ENCODE assay signal across 24 cellular contexts in genomic region chr15:40265875-40266274, GRCh38. TPM values are rescaled to one million over a fixed set of nuclear protein-coding genes. Genes with fewer than 3 reads are reported as not detected.
"Had no signal": no experiment of that assay in that cellular context is flagged by ENCODE, and none has a peak within 500 bp of the region (broad histone marks: within the 10 kb centered on the region; RNA-seq: fewer than 3 reads in every experiment).

No MANE protein-coding gene starts in this region.

- ATAC-seq: activated CD8-positive, alpha-beta memory T cell treated with anti-CD3 and anti-CD28 coated beads, Interleukin-2, amount 10 ng/mL, durations not matched to agents 7 days and 5 days; WTC11 had no signal

- H3K36me3 Mint-ChIP-seq: activated CD8-positive, alpha-beta memory T cell treated with anti-CD3 and anti-CD28 coated beads, Interleukin-2, amount 10 ng/mL, durations not matched to agents 7 days and 5 days; activated naive CD4-positive, alpha-beta T cell treated with anti-CD3 and anti-CD28 coated beads, Interleukin-2, amount 50 U/mL, for 24 hours; brain; WTC11 had no signal

- H3K9me3 Mint-ChIP-seq: activated naive CD4-positive, alpha-beta T cell treated with anti-CD3 and anti-CD28 coated beads, Interleukin-2, amount 50 U/mL, for 24 hours; activated T-cell treated with anti-CD3 and anti-CD28 coated beads, Interleukin-2, amount 50 U/mL, for 24 hours; activated T-helper 1 cell treated with anti-CD3 and anti-CD28 coated beads, Interleukin-12 subunit alpha, Interleukin-12 subunit beta, Interleukin-2, Interleukin-4 antibody, amounts not matched to agents 30 ng/mL and 10 ng/mL and 1 ng/mL, durations not matched to agents 14 hours and 24 hours and 36 hours; T-helper 1 cell treated with Interleukin-12 subunit alpha and Interleukin-12 subunit beta and Interleukin-4 antibody, amounts not matched to agents 30 μg/mL and 1 μg/mL, for 36 hours; WTC11 had no signal

- H3K4me1 Mint-ChIP-seq: activated CD8-positive, alpha-beta memory T cell treated with anti-CD3 and anti-CD28 coated beads, Interleukin-2, amount 10 ng/mL, durations not matched to agents 7 days and 5 days; activated naive CD4-positive, alpha-beta T cell treated with anti-CD3 and anti-CD28 coated beads, Interleukin-2, amount 50 U/mL, for 24 hours had no signal

- H3K27me3 Mint-ChIP-seq: activated naive CD4-positive, alpha-beta T cell treated with anti-CD3 and anti-CD28 coated beads, Interleukin-2, amount 50 U/mL, for 24 hours; activated T-cell treated with anti-CD3 and anti-CD28 coated beads, Interleukin-2, amount 50 U/mL, for 24 hours had no signal

- DNase-seq: activated CD4-positive, alpha-beta T cell treated with anti-CD3 and anti-CD28 coated beads for 48 hours; activated CD4-positive, alpha-beta T cell treated with anti-CD3 and anti-CD28 coated beads, Interleukin-2, amount 50 U/mL, for 4 hours; activated CD4-positive, CD25-positive, alpha-beta regulatory T cell treated with anti-CD3 and anti-CD28 coated beads, Interleukin-2, amount 50 U/mL, for 72 hours; activated CD8-positive, alpha-beta memory T cell treated with anti-CD3 and anti-CD28 coated beads, Interleukin-2, amount 10 ng/mL, durations not matched to agents 7 days and 5 days; activated effector memory CD4-positive, alpha-beta T cell treated with Interleukin-2 at 50 U/mL for 16 hours; activated naive CD4-positive, alpha-beta T cell; activated T-cell treated with anti-CD3 and anti-CD28 coated beads, Interleukin-2, amount 50 U/mL, for 24 hours; amygdala; Karpas-422; MM.1S; NCI-H1105; NCI-H1436; NCI-H1694 treated with DMSO at 0.1 percent for 48 hours; NCI-H2029 treated with DMSO at 0.1 percent for 48 hours; NCI-H510A treated with DMSO at 0.1 percent for 48 hours; RPMI8226; SHP77 treated with DMSO at 0.1 percent for 48 hours had no signal

- H3K27ac Mint-ChIP-seq: activated CD8-positive, alpha-beta memory T cell treated with anti-CD3 and anti-CD28 coated beads, Interleukin-2, amount 10 ng/mL, durations not matched to agents 7 days and 5 days; activated naive CD4-positive, alpha-beta T cell treated with anti-CD3 and anti-CD28 coated beads, Interleukin-2, amount 50 U/mL, for 24 hours; activated T-cell treated with anti-CD3 and anti-CD28 coated beads, Interleukin-2, amount 50 U/mL, for 24 hours; activated T-helper 1 cell treated with anti-CD3 and anti-CD28 coated beads, Interleukin-12 subunit alpha, Interleukin-12 subunit beta, Interleukin-2, Interleukin-4 antibody, amounts not matched to agents 30 ng/mL and 10 ng/mL and 1 ng/mL, durations not matched to agents 14 hours and 24 hours and 36 hours; T-helper 1 cell treated with Interleukin-12 subunit alpha and Interleukin-12 subunit beta and Interleukin-4 antibody, amounts not matched to agents 30 μg/mL and 1 μg/mL, for 36 hours; WTC11 had no signal

- H3K4me3 Mint-ChIP-seq: activated CD8-positive, alpha-beta memory T cell treated with anti-CD3 and anti-CD28 coated beads, Interleukin-2, amount 10 ng/mL, durations not matched to agents 7 days and 5 days; activated naive CD4-positive, alpha-beta T cell treated with anti-CD3 and anti-CD28 coated beads, Interleukin-2, amount 50 U/mL, for 24 hours; activated T-cell treated with anti-CD3 and anti-CD28 coated beads, Interleukin-2, amount 50 U/mL, for 24 hours; activated T-helper 1 cell treated with anti-CD3 and anti-CD28 coated beads, Interleukin-12 subunit alpha, Interleukin-12 subunit beta, Interleukin-2, Interleukin-4 antibody, amounts not matched to agents 30 ng/mL and 10 ng/mL and 1 ng/mL, durations not matched to agents 14 hours and 24 hours and 36 hours; brain; T-helper 1 cell treated with Interleukin-12 subunit alpha and Interleukin-12 subunit beta and Interleukin-4 antibody, amounts not matched to agents 30 μg/mL and 1 μg/mL, for 36 hours; WTC11 had no signal

RNA-seq across cellular contexts. Expression of gene ANKRD63, which starts 17.0 kb away (rescaled TPM):
- total RNA-seq: activated CD8-positive, alpha-beta memory T cell treated with anti-CD3 and anti-CD28 coated beads, Interleukin-2, amount 10 ng/mL, durations not matched to agents 7 days and 5 days; activated T-helper 1 cell treated with anti-CD3 and anti-CD28 coated beads, Interleukin-12 subunit alpha, Interleukin-12 subunit beta, Interleukin-2, Interleukin-4 antibody, amounts not matched to agents 30 ng/mL and 10 ng/mL and 1 ng/mL, durations not matched to agents 14 hours and 24 hours and 36 hours; astrocyte had no signal

RNA-seq across cellular contexts. Expression of gene PAK6, which starts 27.0 kb away (rescaled TPM):
- total RNA-seq: SK-MEL-5 had no signal
